ENCODE assay signal across 12 cellular contexts in the genomic region with DNA sequence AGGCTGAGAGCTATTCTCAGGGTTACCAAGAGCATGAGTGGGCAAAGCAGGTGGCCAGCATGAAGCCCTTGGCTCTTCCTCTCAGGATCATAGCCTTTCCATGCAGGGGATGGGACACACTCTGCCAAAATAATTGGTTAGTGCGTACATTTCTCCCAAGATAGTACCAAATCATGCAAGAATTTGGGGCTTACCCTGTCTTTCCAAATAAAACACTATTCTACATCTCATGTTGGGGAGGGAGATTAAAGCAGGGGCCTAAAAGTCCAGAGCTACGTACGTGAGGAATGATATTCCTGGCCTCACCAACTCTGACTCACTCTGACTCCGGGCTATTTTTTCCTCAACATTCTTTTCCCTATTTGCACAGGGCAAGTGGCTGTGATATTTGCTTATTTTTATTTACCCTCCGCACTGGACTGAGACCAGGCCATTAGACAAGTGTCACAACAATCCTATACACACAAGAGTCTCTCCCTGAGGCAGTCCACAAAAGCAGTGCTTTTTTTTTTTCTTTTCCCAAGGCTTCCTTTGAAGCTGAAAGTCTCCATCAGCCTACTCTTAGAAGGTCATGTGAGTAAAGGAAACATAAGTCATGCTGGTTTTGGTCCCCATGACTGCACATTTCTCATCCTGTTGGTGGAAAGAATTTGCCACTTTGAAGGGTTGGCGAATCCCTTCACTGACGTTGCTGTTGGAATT. TPM values are rescaled to one million over a fixed set of nuclear protein-coding genes. Genes with fewer than 3 reads are reported as not detected.
DNase-seq lines count a peak whose midpoint lies in the region; ATAC-seq and TF ChIP-seq lines count a peak whose summit lies in the region.
"Had no signal": no experiment of that assay in that cellular context is flagged by ENCODE, and none has a peak within 500 bp of the region (broad histone marks: within the 10 kb centered on the region; RNA-seq: fewer than 3 reads in every experiment).

No MANE protein-coding gene starts in this region.

- H3K27me3 ChIP-seq in Panc1 (ENCODE audit: control insufficient read depth, insufficient read depth, low read length) (no peaks in the 10 kb centered on the region), cardiac muscle cell (no peaks in the 10 kb centered on the region), prostate gland (replicated peaks; ENCODE audit: insufficient read depth) (no peaks in the 10 kb centered on the region)

- DNase-seq in Daoy (ENCODE audit: low read depth) (peak; percentile 61), Panc1 (ENCODE audit: low read depth, low spot score) (peak; percentile 43), cardiac muscle cell (ENCODE audit: low read depth in 1 of 2, low spot score in 1 of 2) (peak in 1 of 2 donors; percentile 9), prostate gland (ENCODE audit: low spot score) (no peak), NAMALWA (ENCODE audit: low spot score) (no peak)
- DNase-seq in activated T-cell treated with anti-CD3 and anti-CD28 coated beads, Interleukin-2, amount 50 U/mL, for 1 hour, result no peak
- no peak for DNase-seq in stimulated activated naive B cell treated with anti-CD40 and anti-IgM and Interleukin-4, amounts not matched to agents 10 μg/mL and 1 μg/mL and 100 μg/mL, for 72 hours
- DNase-seq: central memory CD4-positive, alpha-beta T cell; NCI-H187 treated with DMSO at 0.1 percent for 48 hours had no signal

- no peak overlapping the region for H3K4me3 Mint-ChIP-seq in stimulated activated naive B cell treated with anti-CD40 and anti-IgM and Interleukin-4, amounts not matched to agents 10 μg/mL and 1 μg/mL and 100 μg/mL, for 72 hours

- peak; percentile 91 for ATAC-seq in Panc1
- no peak for ATAC-seq in HG03460 (IDR thresholded peaks at IDR 0.05; ENCODE audit: unreplicated experiment)
- no peak for ATAC-seq in stimulated activated naive B cell treated with anti-CD40 and anti-IgM and Interleukin-4, amounts not matched to agents 10 μg/mL and 1 μg/mL and 100 μg/mL, for 72 hours (replicated peaks)

- H3K36me3 ChIP-seq in Panc1 (ENCODE audit: control insufficient read depth, insufficient read depth, low read length) (no peaks in the 10 kb centered on the region), cardiac muscle cell (peaks cover 6% of the 10 kb centered on the region), prostate gland (no peaks in the 10 kb centered on the region)

- no peak for TF ChIP-seq POLR2A in prostate gland (IDR thresholded peaks at IDR 0.05)

- in situ Hi-C loops in Panc1 (cut with HindIII; ENCODE audit: low pct_unique_long_range_greater_than_20kb, low sequenced_read_pairs), result no loop called here

- H3K4me1 Mint-ChIP-seq in stimulated activated naive B cell treated with anti-CD40 and anti-IgM and Interleukin-4, amounts not matched to agents 10 μg/mL and 1 μg/mL and 100 μg/mL, for 72 hours, result no peaks in the 10 kb centered on the region

- intact Hi-C loops in Panc1 (cut with micrococcal nuclease; ENCODE audit: unreplicated experiment), result no loop called here
- intact Hi-C loops in prostate gland (cut with DNase I), result no loop called here

- peaks cover 6 to 8% of the 10 kb centered on the region in 2 donors for H3K27me3 Mint-ChIP-seq in stimulated activated naive B cell treated with anti-CD40 and anti-IgM and Interleukin-4, amounts not matched to agents 10 μg/mL and 1 μg/mL and 100 μg/mL, for 72 hours

- no peak overlapping the region for H3K27ac ChIP-seq in Panc1 (ENCODE audit: low read length)
- H3K27ac ChIP-seq in cardiac muscle cell, result peak overlapping the region; percentile 75
- peak overlapping the region; percentile 49 to 60 for H3K27ac ChIP-seq in prostate gland
- H3K27ac ChIP-seq: parathyroid adenoma had no signal

- 42% methylated on average over 7 of the region's 7 CpGs for WGBS in prostate gland

- no TSS peak for BruUV-seq in Panc1 (replicated peaks; lab: Mats Ljungman, UMichigan)

- no peaks in the 10 kb centered on the region for H3K9me3 Mint-ChIP-seq in stimulated activated naive B cell treated with anti-CD40 and anti-IgM and Interleukin-4, amounts not matched to agents 10 μg/mL and 1 μg/mL and 100 μg/mL, for 72 hours

- H3K4me3 ChIP-seq in Panc1 (ENCODE audit: low read depth in 2 of 2, low read length in 2 of 2), result no peak overlapping the region
- no peak overlapping the region for H3K4me3 ChIP-seq in cardiac muscle cell
- H3K4me3 ChIP-seq in prostate gland, result no peak overlapping the region

- no peak overlapping the region for H3K27ac Mint-ChIP-seq in stimulated activated naive B cell treated with anti-CD40 and anti-IgM and Interleukin-4, amounts not matched to agents 10 μg/mL and 1 μg/mL and 100 μg/mL, for 72 hours

- H3K9me3 ChIP-seq in Panc1 (ENCODE audit: control insufficient read depth, insufficient read depth, low read depth, low read length), result no peaks in the 10 kb centered on the region
- H3K9me3 ChIP-seq in cardiac muscle cell (ENCODE audit: low read depth), result no peaks in the 10 kb centered on the region
- no peaks in the 10 kb centered on the region for H3K9me3 ChIP-seq in prostate gland
- H3K9me3 ChIP-seq: Caco-2 had no signal

- CTCF ChIA-PET in Panc1 (lab: Charles Lee), result no interaction called here

- TF ChIP-seq CTCF in Panc1 (IDR thresholded peaks at IDR 0.05) (no peak), cardiac muscle cell (IDR thresholded peaks at IDR 0.05; ENCODE audit: low read depth, low read length) (no peak), prostate gland (IDR thresholded peaks at IDR 0.05) (no peak)

- POLR2A ChIA-PET in Panc1 (lab: Charles Lee), result interaction anchor here (0.5 kb wide), 1 partner anchor 19 kb away, joined by 3 read pairs; no protein-coding TSS in a partner anchor

- H3K4me1 ChIP-seq in Panc1 (ENCODE audit: control insufficient read depth, insufficient read depth, low read length) (no peaks in the 10 kb centered on the region), cardiac muscle cell (ENCODE audit: low read depth) (peaks cover 25% of the 10 kb centered on the region), prostate gland (replicated peaks) (no peaks in the 10 kb centered on the region)
- H3K4me1 ChIP-seq: Caco-2, parathyroid adenoma had no signal

- no peaks in the 10 kb centered on the region for H3K36me3 Mint-ChIP-seq in stimulated activated naive B cell treated with anti-CD40 and anti-IgM and Interleukin-4, amounts not matched to agents 10 μg/mL and 1 μg/mL and 100 μg/mL, for 72 hours

RNA-seq across cellular contexts. Expression of a gene that starts 40.1 kb away (rescaled TPM):
- not detected in 2 replicates for total RNA-seq in Daoy (2014; rRNA removed; shearing (Covaris generic))
- not detected for total RNA-seq in Panc1 (2021; ENCODE audit: unreplicated experiment)
- polyA plus RNA-seq in Panc1 (2012; ENCODE audit: insufficient read length), result not detected
- not detected in 2 replicates for total RNA-seq in cardiac muscle cell
- polyA plus RNA-seq in cardiac muscle cell, result 0.76 TPM in 1 of 2 replicates, not detected in the other
- total RNA-seq in prostate gland, result not detected
- total RNA-seq: Caco-2 had no signal

Comparison
In these comparisons a context has a peak if more than half of its experiments do, and no peak if none do; other contexts are left out.
1. DNase-seq: peak in Daoy (single experiment) and Panc1 (single experiment); none in prostate gland (single experiment), NAMALWA (single experiment), activated T-cell treated with anti-CD3 and anti-CD28 coated beads, Interleukin-2, amount 50 U/mL, for 1 hour (single experiment) and stimulated activated naive B cell treated with anti-CD40 and anti-IgM and Interleukin-4, amounts not matched to agents 10 μg/mL and 1 μg/mL and 100 μg/mL, for 72 hours (single experiment).